ENCODE assay signal across 33 cellular contexts in genomic region chr9:26054600-26055516, GRCh38.
DNase-seq lines count a peak whose midpoint lies in the region; ATAC-seq, FAIRE-seq and TF ChIP-seq lines count a peak whose summit lies in the region.
"Had no signal": no experiment of that assay in that cellular context is flagged by ENCODE, and none has a peak within 500 bp of the region (broad histone marks: within the 10 kb centered on the region; RNA-seq: fewer than 3 reads in every experiment).

No MANE protein-coding gene starts in this region.

- no peak overlapping the region for H3K9ac ChIP-seq in GM23248
- H3K9ac ChIP-seq in endothelial cell of umbilical vein (replicated peaks; ENCODE audit: extremely low read depth, insufficient read depth, low read length) = no peak overlapping the region

- FAIRE-seq in endothelial cell of umbilical vein (lab: Jason Lieb, UNC) = no peak
- FAIRE-seq: HTR-8/SVneo, K562, TTC549 had no signal

- peak; percentile 26 for DNase-seq in GM23248
- DNase-seq in endothelial cell of umbilical vein (ENCODE audit: low read depth, low spot score) = peak; percentile 28
- peak; percentile 13 for DNase-seq in stromal cell of bone marrow (ENCODE audit: low read depth)
- no peak for DNase-seq in pons (ENCODE audit: low spot score)
- no peak for DNase-seq in stimulated activated naive CD8-positive, alpha-beta T cell treated with anti-CD3 and anti-CD28 coated beads, Interleukin-15, amount 100 ng/mL, for 72 hours
- DNase-seq: activated CD4-positive, alpha-beta T cell treated with anti-CD3 and anti-CD28 coated beads for 4 hours; activated gamma-delta T cell; activated naive CD8-positive, alpha-beta T cell treated with anti-CD3 and anti-CD28 coated beads, Interleukin-2, amount 10 ng/mL, durations not matched to agents 7 days and 5 days; activated T-cell treated with anti-CD3 and anti-CD28 coated beads, Interleukin-2, amount 50 U/mL, for 1 hour; AML-193; body of pancreas; CD4-positive, alpha-beta memory T cell; cerebellar nuclear complex; DMS 273 treated with DMSO at 0.1 percent for 48 hours; heart right ventricle; left cardiac atrium; mesendoderm; MM.1S; NCI-H2029 treated with DMSO at 0.1 percent for 48 hours; NCI-H69; stimulated activated CD4-positive, alpha-beta T cell treated with anti-CD3 and anti-CD28 coated beads, Interleukin-4, amount 100 ng/mL, for 4 hours had no signal

- TF ChIP-seq POLR2A in endothelial cell of umbilical vein (IDR thresholded peaks at IDR 0.05; ENCODE audit: low read depth, low read length) = no peak

- dilution Hi-C loops in endothelial cell of umbilical vein (cut with MboI; ENCODE audit: extremely low pct_ligation_motif_present, low sequenced_read_pairs) = no loop called here

- H3K27ac ChIP-seq in GM23248 = no peak overlapping the region
- no peak overlapping the region for H3K27ac ChIP-seq in endothelial cell of umbilical vein (ENCODE audit: insufficient read depth, low read depth, low read length)
- H3K27ac ChIP-seq: body of pancreas, epithelial cell of prostate, heart right ventricle, neutrophil, RWPE1, suprapubic skin had no signal

- no peaks in the 10 kb centered on the region for H3K36me3 ChIP-seq in GM23248 (ENCODE audit: low read depth)
- no peaks in the 10 kb centered on the region for H3K36me3 ChIP-seq in endothelial cell of umbilical vein (ENCODE audit: control insufficient read depth in 2 of 2, extremely low read depth in 1 of 2, insufficient read depth in 2 of 2, low read length in 2 of 2)
- H3K36me3 ChIP-seq: heart right ventricle, neutrophil, suprapubic skin had no signal

- no peaks in the 10 kb centered on the region for H3K9me1 ChIP-seq in endothelial cell of umbilical vein (replicated peaks; ENCODE audit: control insufficient read depth, extremely low read depth, insufficient read depth, low read length)

- H3F3A ChIP-seq in GM23248 (ENCODE audit: insufficient read depth) = 0 out of 2 replicates have a peak, but pooled peaks cover 12% of the 10 kb centered on the region

- ATAC-seq in SK-N-SH treated with all-trans-retinoic acid at 6 μM for 48 hours (peak; percentile 73), HG03520 (IDR thresholded peaks at IDR 0.05; ENCODE audit: unreplicated experiment) (no peak)
- ATAC-seq in stimulated activated naive CD8-positive, alpha-beta T cell treated with anti-CD3 and anti-CD28 coated beads, Interleukin-15, amount 100 ng/mL, for 72 hours = no peak
- ATAC-seq: body of pancreas; heart right ventricle; K562; left cardiac atrium; sciatic nerve; stimulated activated memory B cell treated with anti-CD40 and anti-IgM and Interleukin-4, amounts not matched to agents 10 μg/mL and 1 μg/mL and 100 μg/mL, for 72 hours had no signal

- POLR2A ChIA-PET in endothelial cell of umbilical vein (lab: Charles Lee) = no interaction called here

- no peaks in the 10 kb centered on the region for H3K79me2 ChIP-seq in GM23248 (ENCODE audit: insufficient read depth)
- no peaks in the 10 kb centered on the region for H3K79me2 ChIP-seq in endothelial cell of umbilical vein (ENCODE audit: control insufficient read depth, insufficient read depth, low read length)

- intact Hi-C loops in endothelial cell of umbilical vein (cut with micrococcal nuclease) = no loop called here

- no peak overlapping the region for H3K4me3 ChIP-seq in GM23248
- H3K4me3 ChIP-seq in endothelial cell of umbilical vein (replicated peaks in 1 of 3; ENCODE audit: insufficient read depth in 1 of 3, low read depth in 1 of 3, low read length in 3 of 3) = no peak overlapping the region
- H3K4me3 ChIP-seq: body of pancreas, heart right ventricle, K562, suprapubic skin had no signal

- in situ Hi-C loops in GM23248 (cut with MboI) = no loop called here

- no peaks in the 10 kb centered on the region for H3K9me3 ChIP-seq in GM23248 (ENCODE audit: low read depth)
- no peaks in the 10 kb centered on the region for H3K9me3 ChIP-seq in endothelial cell of umbilical vein (replicated peaks; ENCODE audit: control insufficient read depth, insufficient read depth, low read length)
- H3K9me3 ChIP-seq: body of pancreas, heart right ventricle, neutrophil, suprapubic skin had no signal

- no peaks in the 10 kb centered on the region for H3K4me1 Mint-ChIP-seq in stimulated activated naive CD8-positive, alpha-beta T cell treated with anti-CD3 and anti-CD28 coated beads, Interleukin-15, amount 100 ng/mL, for 72 hours
- H3K4me1 Mint-ChIP-seq: activated naive CD8-positive, alpha-beta T cell treated with anti-CD3 and anti-CD28 coated beads, Interleukin-2, amount 10 ng/mL, durations not matched to agents 7 days and 5 days; CD4-positive, alpha-beta memory T cell; stimulated activated memory B cell treated with anti-CD40 and anti-IgM and Interleukin-4, amounts not matched to agents 10 μg/mL and 1 μg/mL and 100 μg/mL, for 72 hours had no signal

- peaks cover 23% of the 10 kb centered on the region for H3K4me1 ChIP-seq in GM23248 (ENCODE audit: insufficient read depth)
- peaks cover 8% of the 10 kb centered on the region for H3K4me1 ChIP-seq in endothelial cell of umbilical vein (ENCODE audit: control insufficient read depth, extremely low read depth, insufficient read depth, low read length)
- H3K4me1 ChIP-seq: body of pancreas, heart right ventricle, suprapubic skin had no signal

- no peak overlapping the region for H3K4me3 Mint-ChIP-seq in stimulated activated naive CD8-positive, alpha-beta T cell treated with anti-CD3 and anti-CD28 coated beads, Interleukin-15, amount 100 ng/mL, for 72 hours
- H3K4me3 Mint-ChIP-seq: activated naive CD8-positive, alpha-beta T cell treated with anti-CD3 and anti-CD28 coated beads, Interleukin-2, amount 10 ng/mL, durations not matched to agents 7 days and 5 days; stimulated activated memory B cell treated with anti-CD40 and anti-IgM and Interleukin-4, amounts not matched to agents 10 μg/mL and 1 μg/mL and 100 μg/mL, for 72 hours had no signal

- H2AFZ ChIP-seq in GM23248 (no peak overlapping the region), endothelial cell of umbilical vein (ENCODE audit: low read depth, low read length) (no peak overlapping the region)

- no peaks in the 10 kb centered on the region for H3K27me3 Mint-ChIP-seq in stimulated activated naive CD8-positive, alpha-beta T cell treated with anti-CD3 and anti-CD28 coated beads, Interleukin-15, amount 100 ng/mL, for 72 hours
- H3K27me3 Mint-ChIP-seq: activated naive CD8-positive, alpha-beta T cell treated with anti-CD3 and anti-CD28 coated beads, Interleukin-2, amount 10 ng/mL, durations not matched to agents 7 days and 5 days; CD4-positive, alpha-beta memory T cell; progenitor cell of endocrine pancreas; stimulated activated memory B cell treated with anti-CD40 and anti-IgM and Interleukin-4, amounts not matched to agents 10 μg/mL and 1 μg/mL and 100 μg/mL, for 72 hours had no signal

- H3K4me2 ChIP-seq in GM23248 (ENCODE audit: unreplicated experiment) (peak overlapping the region; percentile 17), endothelial cell of umbilical vein (ENCODE audit: insufficient read depth, low read length) (no peak overlapping the region)

- H3K9me2 ChIP-seq in GM23248 (ENCODE audit: insufficient read depth) = no peaks in the 10 kb centered on the region

- 45 to 49% methylated on average over 4 of the region's 4 CpGs for WGBS in GM23248 (ENCODE audit: low coverage in 1 of 2, low lambda C conversion rate in 2 of 2, missing lambda C conversion rate in 2 of 2), 2 experiments

- H3K27me3 ChIP-seq in GM23248 (replicated peaks; ENCODE audit: insufficient read depth) (no peaks in the 10 kb centered on the region), endothelial cell of umbilical vein (ENCODE audit: control insufficient read depth in 2 of 2, insufficient read depth in 2 of 2, low read length in 2 of 2) (no peaks in the 10 kb centered on the region)
- H3K27me3 ChIP-seq: body of pancreas, heart right ventricle, neutrophil, suprapubic skin had no signal

- no TSS peak for BruUV-seq in endothelial cell of umbilical vein (replicated peaks; lab: Mats Ljungman, UMichigan)

- CTCF ChIA-PET in endothelial cell of umbilical vein (lab: Charles Lee) = no interaction called here

- peaks cover 9 to 35% of the 10 kb centered on the region in 2 donors for H3K9me3 Mint-ChIP-seq in stimulated activated naive CD8-positive, alpha-beta T cell treated with anti-CD3 and anti-CD28 coated beads, Interleukin-15, amount 100 ng/mL, for 72 hours

- H3K27ac Mint-ChIP-seq in stimulated activated naive CD8-positive, alpha-beta T cell treated with anti-CD3 and anti-CD28 coated beads, Interleukin-15, amount 100 ng/mL, for 72 hours = no peak overlapping the region
- H3K27ac Mint-ChIP-seq: activated naive CD8-positive, alpha-beta T cell treated with anti-CD3 and anti-CD28 coated beads, Interleukin-2, amount 10 ng/mL, durations not matched to agents 7 days and 5 days; CD4-positive, alpha-beta memory T cell; progenitor cell of endocrine pancreas; stimulated activated memory B cell treated with anti-CD40 and anti-IgM and Interleukin-4, amounts not matched to agents 10 μg/mL and 1 μg/mL and 100 μg/mL, for 72 hours had no signal

- no peaks in the 10 kb centered on the region for H4K20me1 ChIP-seq in GM23248 (ENCODE audit: insufficient read depth)
- H4K20me1 ChIP-seq in endothelial cell of umbilical vein (replicated peaks; ENCODE audit: control insufficient read depth, extremely low read depth, insufficient read depth, low read length) = no peaks in the 10 kb centered on the region

- no peak for TF ChIP-seq CTCF in endothelial cell of umbilical vein (IDR thresholded peaks at IDR 0.05; ENCODE audit: extremely low read depth in 1 of 2, insufficient read depth in 1 of 2, low read depth in 1 of 2, low read length in 2 of 2)

TF ChIP-seq in SK-N-SH treated with all-trans-retinoic acid at 6 μM for 48 hours, 23 proteins besides CTCF, POLR2A, EP300 and RAD21 (continues in another document):
- no peak for TF ChIP-seq ISL1 (CRISPR knock-in tag; IDR thresholded peaks at IDR 0.05)
- TF ChIP-seq OSR1 (CRISPR knock-in tag; IDR thresholded peaks at IDR 0.05) = no peak
- no peak for TF ChIP-seq ZFP3 (CRISPR knock-in tag; IDR thresholded peaks at IDR 0.05)
- no peak for TF ChIP-seq ZNF8 (CRISPR knock-in tag; IDR thresholded peaks at IDR 0.05)

TF ChIP-seq in endothelial cell of umbilical vein, 7 proteins besides CTCF, POLR2A, EP300 and RAD21:
- TF ChIP-seq FOS (IDR thresholded peaks at IDR 0.05; ENCODE audit: borderline replicate concordance, insufficient read depth, low read length) = peak; percentile 73
- no peak for TF ChIP-seq MAX (IDR thresholded peaks at IDR 0.05; ENCODE audit: insufficient read depth, insufficient read length)

Comparison
In these comparisons a context has a peak if more than half of its experiments do, and no peak if none do; other contexts are left out.
1. DNase-seq: peak in GM23248 (single experiment), endothelial cell of umbilical vein (single experiment) and stromal cell of bone marrow (single experiment); none in pons (single experiment) and stimulated activated naive CD8-positive, alpha-beta T cell treated with anti-CD3 and anti-CD28 coated beads, Interleukin-15, amount 100 ng/mL, for 72 hours (0 of 2).